Comparison of ENCODE assay signal across 16 cellular contexts in genomic region chr11:44537679-44538078, GRCh38.
"Had no signal": no experiment of that assay in that cellular context is flagged by ENCODE, and none has a peak within 500 bp of the region (broad histone marks: within the 10 kb centered on the region; RNA-seq: fewer than 3 reads in every experiment).

No MANE protein-coding gene starts in this region.

- H3K27ac ChIP-seq: epithelial cell of prostate, esophagus muscularis mucosa, gastrocnemius medialis, heart right ventricle, lower lobe of right lung, neural progenitor cell, parathyroid adenoma, psoas muscle, sigmoid colon, skin epidermis, testis, transverse colon had no signal

- H3K36me3 ChIP-seq: esophagus muscularis mucosa, gastrocnemius medialis, heart right ventricle, lower lobe of right lung, neural progenitor cell, sigmoid colon, transverse colon had no signal

- H3K79me2 ChIP-seq: parathyroid adenoma had no signal

- H3K9me3 ChIP-seq: esophagus muscularis mucosa, gastrocnemius medialis, heart right ventricle, lower lobe of right lung, psoas muscle, sigmoid colon, testis, transverse colon had no signal

- H3K4me3 ChIP-seq: esophagus muscularis mucosa, gastrocnemius medialis, lower lobe of right lung, neural progenitor cell, psoas muscle, sigmoid colon, skin epidermis, testis, transverse colon had no signal

- H3K27me3 ChIP-seq: testis had no signal

- H3K4me1 ChIP-seq: parathyroid adenoma, psoas muscle, sigmoid colon, testis, transverse colon had no signal

- H3K4me2 ChIP-seq: neural progenitor cell had no signal

- H3K9me3 Mint-ChIP-seq: natural killer cell treated with Interleukin-12 subunit alpha and Interleukin-12 subunit beta and Interleukin-15 and Interleukin-18, amount 100 ng/mL, for 72 hours; stimulated activated naive CD8-positive, alpha-beta T cell treated with anti-CD3 and anti-CD28 coated beads, Interleukin-15, amount 100 ng/mL, for 72 hours had no signal

- H3K36me3 Mint-ChIP-seq: natural killer cell treated with Interleukin-12 subunit alpha and Interleukin-12 subunit beta and Interleukin-15 and Interleukin-18, amount 100 ng/mL, for 72 hours; neural progenitor cell; stimulated activated naive B cell treated with anti-CD40 and anti-IgM and Interleukin-4, amounts not matched to agents 10 μg/mL and 1 μg/mL and 100 μg/mL, for 72 hours had no signal

- H3K9ac ChIP-seq: neural progenitor cell, parathyroid adenoma had no signal

- H3K4me3 Mint-ChIP-seq: memory B cell; natural killer cell treated with Interleukin-12 subunit alpha and Interleukin-12 subunit beta and Interleukin-15 and Interleukin-18, amount 100 ng/mL, for 72 hours; neural progenitor cell; stimulated activated naive B cell treated with anti-CD40 and anti-IgM and Interleukin-4, amounts not matched to agents 10 μg/mL and 1 μg/mL and 100 μg/mL, for 72 hours; stimulated activated naive CD8-positive, alpha-beta T cell treated with anti-CD3 and anti-CD28 coated beads, Interleukin-15, amount 100 ng/mL, for 72 hours had no signal

- H3K4me1 Mint-ChIP-seq: stimulated activated naive CD8-positive, alpha-beta T cell treated with anti-CD3 and anti-CD28 coated beads, Interleukin-15, amount 100 ng/mL, for 72 hours had no signal

- H3K27ac Mint-ChIP-seq: memory B cell; natural killer cell treated with Interleukin-12 subunit alpha and Interleukin-12 subunit beta and Interleukin-15 and Interleukin-18, amount 100 ng/mL, for 72 hours; neural progenitor cell; stimulated activated naive CD8-positive, alpha-beta T cell treated with anti-CD3 and anti-CD28 coated beads, Interleukin-15, amount 100 ng/mL, for 72 hours had no signal
